Comparison of ENCODE assay signal across 8 cellular contexts in genomic region chr14:103871596-103872480, GRCh38. TPM values are rescaled to one million over a fixed set of nuclear protein-coding genes. Genes with fewer than 3 reads are reported as not detected.
DNase-seq lines count a peak whose midpoint lies in the region; ATAC-seq and TF ChIP-seq lines count a peak whose summit lies in the region.

No MANE protein-coding gene starts in this region.

- peaks cover 5% of the 10 kb centered on the region for H3K4me1 Mint-ChIP-seq in progenitor cell of endocrine pancreas (ENCODE audit: low read depth)

- H3K4me3 Mint-ChIP-seq in progenitor cell of endocrine pancreas (ENCODE audit: low read depth) = peak overlapping the region; percentile 55

- H3K4me3 ChIP-seq in epithelial cell of proximal tubule (ENCODE audit: low read depth, low read length) = peak overlapping the region; percentile 40

- no peak overlapping the region for H3K27ac Mint-ChIP-seq in progenitor cell of endocrine pancreas

- peak; percentile 94 for DNase-seq in activated CD8-positive, alpha-beta memory T cell treated with anti-CD3 and anti-CD28 coated beads for 24 hours
- DNase-seq in epithelial cell of proximal tubule (ENCODE audit: low read depth) = no peak
- peak; percentile 32 for DNase-seq in progenitor cell of endocrine pancreas (ENCODE audit: low spot score, unreplicated experiment)
- DNase-seq in ureter (ENCODE audit: low spot score) = peak; percentile 82
- DNase-seq in SIG-M5 (lab: John Stamatoyannopoulos, UW) = no peak
- DNase-seq in HK-2 (ENCODE audit: unreplicated experiment) = no peak

- no peak for TF ChIP-seq CTCF in epithelial cell of proximal tubule (conservative IDR thresholded peaks at IDR 0.05; ENCODE audit: low read depth, low read length)
- TF ChIP-seq CTCF in progenitor cell of endocrine pancreas (IDR thresholded peaks at IDR 0.05; ENCODE audit: unreplicated experiment) = no peak

- no peaks in the 10 kb centered on the region for H3K27me3 Mint-ChIP-seq in progenitor cell of endocrine pancreas

- in situ Hi-C loops in GM18951 (cut with MboI; ENCODE audit: low sequenced_read_pairs, unreplicated experiment) = no loop called here

- no peaks in the 10 kb centered on the region for H3K9me3 Mint-ChIP-seq in progenitor cell of endocrine pancreas (ENCODE audit: low read depth)

- peak; percentile 64 for ATAC-seq in HG03558 (IDR thresholded peaks at IDR 0.05; ENCODE audit: extremely low read depth, unreplicated experiment)

- TF ChIP-seq POLR2A in GM18951 (IDR thresholded peaks at IDR 0.05; ENCODE audit: extremely low read depth, insufficient read depth, insufficient read length) = peak; percentile 51

- H3K36me3 Mint-ChIP-seq in progenitor cell of endocrine pancreas (ENCODE audit: insufficient read depth) = no peaks in the 10 kb centered on the region

RNA-seq across cellular contexts. Expression of gene PPP1R13B, which starts 24.5 kb away (rescaled TPM):
- total RNA-seq in epithelial cell of proximal tubule = 6.4 and 11.1 TPM in 2 replicates
- 34.2 and 40.3 TPM in 2 replicates for total RNA-seq in progenitor cell of endocrine pancreas
- 94.4 TPM for total RNA-seq in ureter

RNA-seq across cellular contexts. Expression of gene TDRD9, which starts 56.4 kb away (rescaled TPM):
- total RNA-seq in epithelial cell of proximal tubule (0.29 and 2.7 TPM in 2 replicates), progenitor cell of endocrine pancreas (not detected in 2 replicates), ureter (2.8 TPM)

Comparison
In these comparisons a context has a peak if more than half of its experiments do, and no peak if none do; other contexts are left out.
1. DNase-seq: peak in activated CD8-positive, alpha-beta memory T cell treated with anti-CD3 and anti-CD28 coated beads for 24 hours (single experiment), progenitor cell of endocrine pancreas (single experiment) and ureter (single experiment); none in epithelial cell of proximal tubule (single experiment), SIG-M5 (single experiment) and HK-2 (single experiment).